In genomic region chr4:39706334-39706733, GRCh38 we compare ENCODE assay signal across 9 cellular contexts. TPM values are rescaled to one million over a fixed set of nuclear protein-coding genes. Genes with fewer than 3 reads are reported as not detected.
DNase-seq lines count a peak whose midpoint lies in the region; ATAC-seq, FAIRE-seq and TF ChIP-seq lines count a peak whose summit lies in the region.
"Had no signal": no experiment of that assay in that cellular context is flagged by ENCODE, and none has a peak within 500 bp of the region (broad histone marks: within the 10 kb centered on the region; RNA-seq: fewer than 3 reads in every experiment).

No MANE protein-coding gene starts in this region.

- no peak overlapping the region for H3K4me3 Mint-ChIP-seq in activated CD8-positive, alpha-beta T cell treated with anti-CD3 and anti-CD28 coated beads for 36 hours
- H3K4me3 Mint-ChIP-seq in activated CD8-positive, alpha-beta T cell treated with anti-CD3 and anti-CD28 coated beads, Interleukin-2, amount 10 ng/mL, durations not matched to agents 7 days and 5 days, result no peak overlapping the region

- H4K20me1 ChIP-seq in keratinocyte (ENCODE audit: control insufficient read depth, extremely low read depth, insufficient read depth, low read length) (peaks cover 13% of the 10 kb centered on the region), Karpas-422 (ENCODE audit: insufficient read depth, low read depth, low read length) (peaks cover 29% of the 10 kb centered on the region)

- H3K4me3 ChIP-seq in ascending aorta (no peak overlapping the region), keratinocyte (ENCODE audit: control insufficient read depth in 2 of 3, extremely low read depth in 1 of 3, insufficient read depth in 2 of 3, low read depth in 1 of 3, low read length in 3 of 3) (no peak overlapping the region), transverse colon (no peak overlapping the region), Karpas-422 (ENCODE audit: low read length) (no peak overlapping the region)
- H3K4me3 ChIP-seq: cardiac muscle cell had no signal

- peak overlapping the region; percentile 32 for H3K4me2 ChIP-seq in keratinocyte (ENCODE audit: control insufficient read depth, extremely low read depth, insufficient read depth, low read depth, low read length)
- no peak overlapping the region for H3K4me2 ChIP-seq in Karpas-422 (ENCODE audit: low read depth, low read length, poor library complexity, severe bottlenecking)

- peak overlapping the region; percentile 61 to 75 for H3K27ac ChIP-seq in ascending aorta
- no peak overlapping the region for H3K27ac ChIP-seq in keratinocyte (ENCODE audit: control insufficient read depth, insufficient read depth, low read length)
- H3K27ac ChIP-seq in transverse colon, result peak overlapping the region; percentile 20 to 44 (median 34)
- H3K27ac ChIP-seq in Karpas-422 (ENCODE audit: low read length), result no peak overlapping the region
- H3K27ac ChIP-seq: cardiac muscle cell had no signal

- no peak for TF ChIP-seq POLR2A in transverse colon (IDR thresholded peaks at IDR 0.05)

- peak; percentile 30 for ATAC-seq in activated CD8-positive, alpha-beta T cell treated with anti-CD3 and anti-CD28 coated beads for 36 hours
- no peak for ATAC-seq in activated CD8-positive, alpha-beta T cell treated with anti-CD3 and anti-CD28 coated beads, Interleukin-2, amount 10 ng/mL, durations not matched to agents 7 days and 5 days
- ATAC-seq in GM21717 (IDR thresholded peaks at IDR 0.05; ENCODE audit: unreplicated experiment), result no peak

- DNase-seq in activated CD8-positive, alpha-beta T cell treated with anti-CD3 and anti-CD28 coated beads for 36 hours, result no peak
- DNase-seq in activated CD8-positive, alpha-beta T cell treated with anti-CD3 and anti-CD28 coated beads, Interleukin-2, amount 10 ng/mL, durations not matched to agents 7 days and 5 days, result no peak
- DNase-seq in ascending aorta (ENCODE audit: low spot score in 2 of 2) (peak in 1 of 2 donors; percentile 79), keratinocyte (ENCODE audit: low read depth, low spot score) (peak; percentile 23), transverse colon (peak; percentile 59), Karpas-422 (no peak), NCI-H2107 treated with DMSO at 0.1 percent for 48 hours (lab: John Stamatoyannopoulos, UW; ENCODE audit: unreplicated experiment) (no peak)

- H3K36me3 ChIP-seq in ascending aorta, result no peaks in the 10 kb centered on the region
- H3K36me3 ChIP-seq in keratinocyte (ENCODE audit: control insufficient read depth in 2 of 2, extremely low read depth in 1 of 2, insufficient read depth in 2 of 2, low read length in 2 of 2), result peaks cover 3 to 7% of the 10 kb centered on the region in 2 experiments
- H3K36me3 ChIP-seq in transverse colon, result no peaks in the 10 kb centered on the region
- H3K36me3 ChIP-seq in Karpas-422 (ENCODE audit: insufficient read depth, low read length), result peaks cover 8% of the 10 kb centered on the region
- H3K36me3 ChIP-seq: cardiac muscle cell had no signal

- intact Hi-C loops in activated CD8-positive, alpha-beta T cell treated with anti-CD3 and anti-CD28 coated beads for 36 hours (cut with micrococcal nuclease), result no loop called here
- intact Hi-C loops in ascending aorta (cut with DNase I) (no loop called here), transverse colon (cut with DNase I; ENCODE audit: low total_unique reads) (no loop called here)

- in situ Hi-C loops in transverse colon (cut with MboI; ENCODE audit: low pct_ligation_motif_present in 1 of 4, low pct_unique_long_range_greater_than_20kb in 1 of 4, low sequenced_read_pairs in 3 of 4), result loop anchor here in 1 of 4 donors (10.0 kb wide), 1 partner anchor 268 kb away; the partner anchor contains the start of gene PDS5A

- TF ChIP-seq CTCF in activated CD8-positive, alpha-beta T cell treated with anti-CD3 and anti-CD28 coated beads for 36 hours (IDR thresholded peaks at IDR 0.05), result no peak
- TF ChIP-seq CTCF in ascending aorta (IDR thresholded peaks at IDR 0.05) (no peak), keratinocyte (optimal IDR thresholded peaks at IDR 0.05 in 1 of 3, IDR thresholded peaks at IDR 0.05 in 1 of 3, conservative IDR thresholded peaks at IDR 0.05 in 1 of 3; ENCODE audit: extremely low read depth in 1 of 3, insufficient read depth in 2 of 3, low read length in 3 of 3) (no peak), transverse colon (IDR thresholded peaks at IDR 0.05) (no peak)

- H3K9me3 ChIP-seq in ascending aorta (no peaks in the 10 kb centered on the region), keratinocyte (ENCODE audit: control insufficient read depth, low read depth, low read length) (no peaks in the 10 kb centered on the region), transverse colon (no peaks in the 10 kb centered on the region), Karpas-422 (ENCODE audit: low read length) (no peaks in the 10 kb centered on the region)

- peaks cover 17% of the 10 kb centered on the region for H3K36me3 Mint-ChIP-seq in activated CD8-positive, alpha-beta T cell treated with anti-CD3 and anti-CD28 coated beads for 36 hours (ENCODE audit: low read depth)
- peaks cover 22% of the 10 kb centered on the region for H3K36me3 Mint-ChIP-seq in activated CD8-positive, alpha-beta T cell treated with anti-CD3 and anti-CD28 coated beads, Interleukin-2, amount 10 ng/mL, durations not matched to agents 7 days and 5 days (ENCODE audit: low read depth)

- FAIRE-seq in keratinocyte (lab: Jason Lieb, UNC), result no peak

- CTCF ChIA-PET in activated CD8-positive, alpha-beta T cell treated with anti-CD3 and anti-CD28 coated beads for 36 hours (lab: Charles Lee), result no interaction called here
- CTCF ChIA-PET in activated CD8-positive, alpha-beta T cell treated with anti-CD3 and anti-CD28 coated beads, Interleukin-2, amount 10 ng/mL, durations not matched to agents 7 days and 5 days (lab: Charles Lee), result no interaction called here

- H3K9me3 Mint-ChIP-seq in activated CD8-positive, alpha-beta T cell treated with anti-CD3 and anti-CD28 coated beads for 36 hours, result no peaks in the 10 kb centered on the region
- no peaks in the 10 kb centered on the region for H3K9me3 Mint-ChIP-seq in activated CD8-positive, alpha-beta T cell treated with anti-CD3 and anti-CD28 coated beads, Interleukin-2, amount 10 ng/mL, durations not matched to agents 7 days and 5 days (ENCODE audit: insufficient read depth)

- H2AFZ ChIP-seq in keratinocyte (ENCODE audit: control insufficient read depth, low read length) (no peak overlapping the region), Karpas-422 (ENCODE audit: low read length) (no peak overlapping the region)

- no peak overlapping the region for H3K9ac ChIP-seq in keratinocyte (ENCODE audit: control insufficient read depth, extremely low read depth, insufficient read depth, low read length)
- H3K9ac ChIP-seq in Karpas-422 (ENCODE audit: low read length), result no peak overlapping the region

- no peaks in the 10 kb centered on the region for H3K9me1 ChIP-seq in keratinocyte (ENCODE audit: control insufficient read depth, extremely low read depth, insufficient read depth, low read length)

- H3K9me2 ChIP-seq in Karpas-422 (replicated peaks; ENCODE audit: insufficient read depth, low read length), result no peaks in the 10 kb centered on the region

- 69% methylated on average over 6 of the region's 6 CpGs; no CpG with 5 or more reads in 1 of the 2 donors for WGBS in transverse colon (ENCODE audit: low coverage in 1 of 2), 2 donors

- dilution Hi-C loops in keratinocyte (cut with MboI; ENCODE audit: extremely low pct_ligation_motif_present, low sequenced_read_pairs), result no loop called here

- POLR2A ChIA-PET in activated CD8-positive, alpha-beta T cell treated with anti-CD3 and anti-CD28 coated beads for 36 hours (lab: Charles Lee), result interaction anchor here (0.6 to 1.0 kb wide), 2 partner anchors 8 to 214 kb away, joined by 4 to 5 read pairs; partner anchors contain the start of gene UBE2K
- POLR2A ChIA-PET in activated CD8-positive, alpha-beta T cell treated with anti-CD3 and anti-CD28 coated beads, Interleukin-2, amount 10 ng/mL, durations not matched to agents 7 days and 5 days (lab: Charles Lee), result interaction anchor here (0.6 to 2.3 kb wide), 2 partner anchors 9 to 68 kb away, joined by 3 to 6 read pairs; partner anchors contain the start of gene SMIM14

- peaks cover 0 to 18% of the 10 kb centered on the region in 2 donors for H3K4me1 ChIP-seq in ascending aorta
- H3K4me1 ChIP-seq in keratinocyte (ENCODE audit: control insufficient read depth, extremely low read depth, insufficient read depth, low read length), result peaks cover 7% of the 10 kb centered on the region
- H3K4me1 ChIP-seq in transverse colon, result peaks cover 8 to 44% (median 15%) of the 10 kb centered on the region in 4 donors
- H3K4me1 ChIP-seq in Karpas-422 (ENCODE audit: low read length), result peaks cover 25% of the 10 kb centered on the region

- no peaks in the 10 kb centered on the region for H3K27me3 Mint-ChIP-seq in activated CD8-positive, alpha-beta T cell treated with anti-CD3 and anti-CD28 coated beads for 36 hours
- no peaks in the 10 kb centered on the region for H3K27me3 Mint-ChIP-seq in activated CD8-positive, alpha-beta T cell treated with anti-CD3 and anti-CD28 coated beads, Interleukin-2, amount 10 ng/mL, durations not matched to agents 7 days and 5 days (ENCODE audit: low read depth)

- peaks cover 34% of the 10 kb centered on the region for H3K4me1 Mint-ChIP-seq in activated CD8-positive, alpha-beta T cell treated with anti-CD3 and anti-CD28 coated beads for 36 hours (ENCODE audit: low read depth)
- H3K4me1 Mint-ChIP-seq in activated CD8-positive, alpha-beta T cell treated with anti-CD3 and anti-CD28 coated beads, Interleukin-2, amount 10 ng/mL, durations not matched to agents 7 days and 5 days (ENCODE audit: low read depth), result peaks cover 26% of the 10 kb centered on the region

- H3K79me2 ChIP-seq in keratinocyte (ENCODE audit: control insufficient read depth, insufficient read depth, low read length) (peaks cover 98% of the 10 kb centered on the region), Karpas-422 (ENCODE audit: low read length) (peaks cover 99% of the 10 kb centered on the region)

- no peaks in the 10 kb centered on the region for H3K27me3 ChIP-seq in ascending aorta
- H3K27me3 ChIP-seq in keratinocyte (ENCODE audit: control insufficient read depth, extremely low read depth, insufficient read depth, low read length), result no peaks in the 10 kb centered on the region
- H3K27me3 ChIP-seq in transverse colon, result no peaks in the 10 kb centered on the region
- H3K27me3 ChIP-seq in Karpas-422 (ENCODE audit: low read length), result no peaks in the 10 kb centered on the region
- H3K27me3 ChIP-seq: cardiac muscle cell had no signal

- no peak overlapping the region for H3K27ac Mint-ChIP-seq in activated CD8-positive, alpha-beta T cell treated with anti-CD3 and anti-CD28 coated beads for 36 hours
- H3K27ac Mint-ChIP-seq in activated CD8-positive, alpha-beta T cell treated with anti-CD3 and anti-CD28 coated beads, Interleukin-2, amount 10 ng/mL, durations not matched to agents 7 days and 5 days, result no peak overlapping the region

- TF ChIP-seq EP300 in transverse colon (IDR thresholded peaks at IDR 0.05; ENCODE audit: low read depth), result no peak

RNA-seq across cellular contexts. Expression of gene UBE2K, which starts 8.4 kb away (rescaled TPM):
- 10 to 100 TPM; 69.5 to 77.1 TPM for total RNA-seq in activated CD8-positive, alpha-beta T cell treated with anti-CD3 and anti-CD28 coated beads for 36 hours
- total RNA-seq in activated CD8-positive, alpha-beta T cell treated with anti-CD3 and anti-CD28 coated beads, Interleukin-2, amount 10 ng/mL, durations not matched to agents 7 days and 5 days, result 10 to 100 TPM; 74.9 to 78.7 TPM
- total RNA-seq in ascending aorta, result 9.7 TPM
- 97.4 to 163 TPM (median 122 TPM) in 3 replicates for polyA plus RNA-seq in keratinocyte
- 79.0 TPM for polyA plus RNA-seq in keratinocyte (2011; ENCODE audit: low read depth)
- 86.1 and 166 TPM in 2 replicates for polyA plus RNA-seq in keratinocyte (2011; cell fraction: cytosol; rRNA removed)
- polyA plus RNA-seq in keratinocyte (2011; cell fraction: nucleus; rRNA removed), result 56.2 and 91.1 TPM in 2 replicates
- 132 and 162 TPM in 2 replicates for polyA plus RNA-seq in keratinocyte (2012; ENCODE audit: low replicate concordance)
- polyA minus RNA-seq in keratinocyte, result 25.7 to 53.4 TPM (median 26.9 TPM) in 3 replicates
- 26.5 TPM for polyA minus RNA-seq in keratinocyte (2011; cell fraction: cytosol; rRNA and poly(A)+ RNA removed)
- 10.4 and 22.0 TPM in 2 replicates for polyA minus RNA-seq in keratinocyte (2011; cell fraction: nucleus; rRNA and poly(A)+ RNA removed)
- total RNA-seq in transverse colon, result 10 to 100 TPM; 18.9 to 48.6 (median 37.3) TPM
- 32.9 and 35.8 TPM in 2 replicates for total RNA-seq in Karpas-422 (2014; rRNA removed; shearing (Covaris generic); ENCODE audit: low replicate concordance)

Comparison
In these comparisons a context has a peak if more than half of its experiments do, and no peak if none do; other contexts are left out.
1. DNase-seq: peak in keratinocyte (single experiment) and transverse colon (single experiment); none in activated CD8-positive, alpha-beta T cell treated with anti-CD3 and anti-CD28 coated beads for 36 hours (single experiment), activated CD8-positive, alpha-beta T cell treated with anti-CD3 and anti-CD28 coated beads, Interleukin-2, amount 10 ng/mL, durations not matched to agents 7 days and 5 days (single experiment), Karpas-422 (single experiment) and NCI-H2107 treated with DMSO at 0.1 percent for 48 hours (single experiment).
2. H3K27ac ChIP-seq: peak in ascending aorta (2 of 2) and transverse colon (4 of 4); none in keratinocyte (single experiment) and Karpas-422 (single experiment).